Comparison of ENCODE assay signal across 1 cellular context in the genomic region with DNA sequence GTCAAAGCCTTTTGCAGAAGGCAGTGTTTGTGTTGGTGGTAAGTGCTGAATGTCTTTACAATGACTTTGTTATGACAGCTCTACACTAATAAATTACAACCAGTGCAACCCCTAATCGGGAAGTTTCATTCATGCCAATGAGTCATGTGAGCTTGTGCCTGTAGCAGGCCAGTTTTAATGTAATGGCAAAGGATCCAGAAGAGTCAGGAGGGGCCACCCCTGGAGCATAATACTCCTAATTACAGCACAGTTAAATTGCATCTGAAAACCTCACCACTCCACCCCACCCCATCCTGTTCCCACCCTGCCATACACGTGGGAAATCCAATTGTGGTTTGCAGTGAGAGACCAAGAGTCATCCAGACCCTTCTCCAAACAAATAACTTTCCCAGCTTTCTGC.
TF ChIP-seq lines count a peak whose summit lies in the region.

No MANE protein-coding gene starts in this region.

TF ChIP-seq in K562, 482 proteins besides CTCF, POLR2A, EP300 and RAD21 (continued from another document):
- TF ChIP-seq JUND (IDR thresholded peaks at IDR 0.05; ENCODE audit: borderline replicate concordance, low read depth, low read length) = peak; percentile 28; the same call in 1 of the 2 replicates
- no peak for TF ChIP-seq JUND (tag; IDR thresholded peaks at IDR 0.05; ENCODE audit: borderline replicate concordance, low read depth, low read length)
- TF ChIP-seq, protein P1, sequence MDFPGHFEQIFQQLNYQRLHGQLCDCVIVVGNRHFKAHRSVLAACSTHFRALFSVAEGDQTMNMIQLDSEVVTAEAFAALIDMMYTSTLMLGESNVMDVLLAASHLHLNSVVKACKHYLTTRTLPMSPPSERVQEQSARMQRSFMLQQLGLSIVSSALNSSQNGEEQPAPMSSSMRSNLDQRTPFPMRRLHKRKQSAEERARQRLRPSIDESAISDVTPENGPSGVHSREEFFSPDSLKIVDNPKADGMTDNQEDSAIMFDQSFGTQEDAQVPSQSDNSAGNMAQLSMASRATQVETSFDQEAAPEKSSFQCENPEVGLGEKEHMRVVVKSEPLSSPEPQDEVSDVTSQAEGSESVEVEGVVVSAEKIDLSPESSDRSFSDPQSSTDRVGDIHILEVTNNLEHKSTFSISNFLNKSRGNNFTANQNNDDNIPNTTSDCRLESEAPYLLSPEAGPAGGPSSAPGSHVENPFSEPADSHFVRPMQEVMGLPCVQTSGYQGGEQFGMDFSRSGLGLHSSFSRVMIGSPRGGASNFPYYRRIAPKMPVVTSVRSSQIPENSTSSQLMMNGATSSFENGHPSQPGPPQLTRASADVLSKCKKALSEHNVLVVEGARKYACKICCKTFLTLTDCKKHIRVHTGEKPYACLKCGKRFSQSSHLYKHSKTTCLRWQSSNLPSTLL (IDR thresholded peaks at IDR 0.05) = no peak
- TF ChIP-seq, protein P2, sequence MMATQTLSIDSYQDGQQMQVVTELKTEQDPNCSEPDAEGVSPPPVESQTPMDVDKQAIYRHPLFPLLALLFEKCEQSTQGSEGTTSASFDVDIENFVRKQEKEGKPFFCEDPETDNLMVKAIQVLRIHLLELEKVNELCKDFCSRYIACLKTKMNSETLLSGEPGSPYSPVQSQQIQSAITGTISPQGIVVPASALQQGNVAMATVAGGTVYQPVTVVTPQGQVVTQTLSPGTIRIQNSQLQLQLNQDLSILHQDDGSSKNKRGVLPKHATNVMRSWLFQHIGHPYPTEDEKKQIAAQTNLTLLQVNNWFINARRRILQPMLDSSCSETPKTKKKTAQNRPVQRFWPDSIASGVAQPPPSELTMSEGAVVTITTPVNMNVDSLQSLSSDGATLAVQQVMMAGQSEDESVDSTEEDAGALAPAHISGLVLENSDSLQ (IDR thresholded peaks at IDR 0.05) = peak; percentile 43; the same call in 1 of the 2 replicates
- no peak for TF ChIP-seq MTA1 (IDR thresholded peaks at IDR 0.05; ENCODE audit: borderline replicate concordance)
- TF ChIP-seq MTA2 (IDR thresholded peaks at IDR 0.05; ENCODE audit: low read depth) = no peak
- TF ChIP-seq FOSL1 (tag; conservative IDR thresholded peaks at IDR 0.05) = peak; percentile 62
- no peak for TF ChIP-seq SMARCA4 (IDR thresholded peaks at IDR 0.05)
- no peak for TF ChIP-seq PCBP2 (IDR thresholded peaks at IDR 0.05; ENCODE audit: low read depth, low read length, poor library complexity, severe bottlenecking)
- no peak for TF ChIP-seq CBFA2T3 (IDR thresholded peaks at IDR 0.05)
